ENCODE assay signal across 1 cellular context in genomic region chr11:115242982-115243381, GRCh38.
TF ChIP-seq lines count a peak whose summit lies in the region.

No MANE protein-coding gene starts in this region.

TF ChIP-seq in A549, 52 proteins besides CTCF, POLR2A, EP300 and RAD21 (continued from another document):
- TF ChIP-seq, protein P1, sequence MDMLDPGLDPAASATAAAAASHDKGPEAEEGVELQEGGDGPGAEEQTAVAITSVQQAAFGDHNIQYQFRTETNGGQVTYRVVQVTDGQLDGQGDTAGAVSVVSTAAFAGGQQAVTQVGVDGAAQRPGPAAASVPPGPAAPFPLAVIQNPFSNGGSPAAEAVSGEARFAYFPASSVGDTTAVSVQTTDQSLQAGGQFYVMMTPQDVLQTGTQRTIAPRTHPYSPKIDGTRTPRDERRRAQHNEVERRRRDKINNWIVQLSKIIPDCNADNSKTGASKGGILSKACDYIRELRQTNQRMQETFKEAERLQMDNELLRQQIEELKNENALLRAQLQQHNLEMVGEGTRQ (IDR thresholded peaks at IDR 0.05): no peak
- no peak for TF ChIP-seq PBX3 (IDR thresholded peaks at IDR 0.05)
- no peak for TF ChIP-seq ZFP36 (IDR thresholded peaks at IDR 0.05; ENCODE audit: borderline replicate concordance, partially characterized antibody)
- no peak for TF ChIP-seq MAFK (IDR thresholded peaks at IDR 0.05; ENCODE audit: partially characterized antibody)
